18 cellular contexts compared by ENCODE assay signal in genomic region chr1:64961923-64962322, GRCh38. TPM values are rescaled to one million over a fixed set of nuclear protein-coding genes. Genes with fewer than 3 reads are reported as not detected.
A peak's percentile ranks its signal among the peaks of the same experiment; 100 is the strongest.
DNase-seq lines count a peak whose midpoint lies in the region; ATAC-seq, FAIRE-seq and TF ChIP-seq lines count a peak whose summit lies in the region.
"Had no signal": no experiment of that assay in that cellular context is flagged by ENCODE, and none has a peak within 500 bp of the region (broad histone marks: within the 10 kb centered on the region; RNA-seq: fewer than 3 reads in every experiment).

No MANE protein-coding gene starts in this region.

- no peak overlapping the region for H2AFZ ChIP-seq in keratinocyte (ENCODE audit: control insufficient read depth, low read length)

- H3K9me3 Mint-ChIP-seq in stimulated activated naive CD8-positive, alpha-beta T cell treated with anti-CD3 and anti-CD28 coated beads, Interleukin-15, Interleukin-2, amounts not matched to agents 100 ng/mL and 50 ng/mL, for 24 hours: no peaks in the 10 kb centered on the region
- H3K9me3 Mint-ChIP-seq in activated CD8-positive, alpha-beta T cell treated with anti-CD3 and anti-CD28 coated beads for 36 hours: no peaks in the 10 kb centered on the region
- no peaks in the 10 kb centered on the region for H3K9me3 Mint-ChIP-seq in nephron progenitor cell

- dilution Hi-C loops in keratinocyte (cut with MboI; ENCODE audit: extremely low pct_ligation_motif_present, low sequenced_read_pairs): no loop called here

- H3K36me3 Mint-ChIP-seq in stimulated activated naive CD8-positive, alpha-beta T cell treated with anti-CD3 and anti-CD28 coated beads, Interleukin-15, Interleukin-2, amounts not matched to agents 100 ng/mL and 50 ng/mL, for 24 hours (ENCODE audit: low read depth): peaks cover 5% of the 10 kb centered on the region
- peaks cover 10% of the 10 kb centered on the region for H3K36me3 Mint-ChIP-seq in activated CD8-positive, alpha-beta T cell treated with anti-CD3 and anti-CD28 coated beads for 36 hours (ENCODE audit: low read depth)
- H3K36me3 Mint-ChIP-seq in nephron progenitor cell (ENCODE audit: low read depth): no peaks in the 10 kb centered on the region

- intact Hi-C loops in activated CD8-positive, alpha-beta T cell treated with anti-CD3 and anti-CD28 coated beads for 36 hours (cut with micrococcal nuclease): loop anchor here (5.0 kb wide), 1 partner anchor 85 kb away; no protein-coding TSS in a partner anchor

- peaks cover 24% of the 10 kb centered on the region for H3K4me1 ChIP-seq in keratinocyte (ENCODE audit: control insufficient read depth, extremely low read depth, insufficient read depth, low read length)

- peaks cover 3% of the 10 kb centered on the region for H3K4me1 Mint-ChIP-seq in stimulated activated naive CD8-positive, alpha-beta T cell treated with anti-CD3 and anti-CD28 coated beads, Interleukin-15, Interleukin-2, amounts not matched to agents 100 ng/mL and 50 ng/mL, for 24 hours (ENCODE audit: low read depth)
- H3K4me1 Mint-ChIP-seq in activated CD8-positive, alpha-beta T cell treated with anti-CD3 and anti-CD28 coated beads for 36 hours (ENCODE audit: low read depth): peaks cover 66% of the 10 kb centered on the region
- peaks cover 29% of the 10 kb centered on the region for H3K4me1 Mint-ChIP-seq in nephron progenitor cell

- peaks cover 65% of the 10 kb centered on the region for H3K79me2 ChIP-seq in keratinocyte (ENCODE audit: control insufficient read depth, insufficient read depth, low read length)

- peak overlapping the region; percentile 71 for H3K4me3 Mint-ChIP-seq in stimulated activated naive CD8-positive, alpha-beta T cell treated with anti-CD3 and anti-CD28 coated beads, Interleukin-15, Interleukin-2, amounts not matched to agents 100 ng/mL and 50 ng/mL, for 24 hours
- H3K4me3 Mint-ChIP-seq in activated CD8-positive, alpha-beta T cell treated with anti-CD3 and anti-CD28 coated beads for 36 hours: peak overlapping the region; percentile 43
- no peak overlapping the region for H3K4me3 Mint-ChIP-seq in nephron progenitor cell

- no peaks in the 10 kb centered on the region for H3K9me1 ChIP-seq in keratinocyte (ENCODE audit: control insufficient read depth, extremely low read depth, insufficient read depth, low read length)

- no peaks in the 10 kb centered on the region for H3K9me3 ChIP-seq in keratinocyte (ENCODE audit: control insufficient read depth, low read depth, low read length)
- H3K9me3 ChIP-seq: upper lobe of left lung had no signal

- CTCF ChIA-PET in activated CD8-positive, alpha-beta T cell treated with anti-CD3 and anti-CD28 coated beads for 36 hours (lab: Charles Lee): interaction anchor here (0.6 to 1.8 kb wide), 7 partner anchors 39 to 113 kb away, joined by 3 to 7 read pairs (median 4); no protein-coding TSS in a partner anchor
- CTCF ChIA-PET in RWPE1 (lab: Yijun Ruan, JAX): interaction anchor here (0.6 kb wide), 1 partner anchor 57 kb away, joined by 3 read pairs; no protein-coding TSS in a partner anchor

- DNase-seq in stimulated activated naive CD8-positive, alpha-beta T cell treated with anti-CD3 and anti-CD28 coated beads, Interleukin-15, Interleukin-2, amounts not matched to agents 100 U/mL and 50 U/mL, for 24 hours: no peak
- no peak for DNase-seq in activated CD8-positive, alpha-beta T cell treated with anti-CD3 and anti-CD28 coated beads for 36 hours
- no peak for DNase-seq in keratinocyte (ENCODE audit: low read depth, low spot score)
- DNase-seq in NCI-H2171 (lab: John Stamatoyannopoulos, UW): no peak
- DNase-seq in GM03348 (ENCODE audit: low spot score): no peak
- DNase-seq in nephron progenitor cell: no peak
- DNase-seq in RWPE1 (ENCODE audit: low spot score): no peak
- DNase-seq: AML-193, cerebellar nuclear complex, DMS79, H7, MV-4-11, NCI-H2081, NCI-H748 treated with DMSO at 0.1 percent for 48 hours, right cardiac atrium, upper lobe of left lung had no signal

- POLR2A ChIA-PET in activated CD8-positive, alpha-beta T cell treated with anti-CD3 and anti-CD28 coated beads for 36 hours (lab: Charles Lee): interaction anchor here (0.7 to 3.3 kb wide), 11 partner anchors 12 to 104 kb away, joined by 3 to 14 read pairs (median 4); no protein-coding TSS in a partner anchor
- POLR2A ChIA-PET in RWPE1 (lab: Yijun Ruan, JAX; ENCODE audit: low non-redundant PET): no interaction called here

- ATAC-seq in stimulated activated naive CD8-positive, alpha-beta T cell treated with anti-CD3 and anti-CD28 coated beads, Interleukin-15, Interleukin-2, amounts not matched to agents 100 U/mL and 50 U/mL, for 24 hours: no peak
- no peak for ATAC-seq in activated CD8-positive, alpha-beta T cell treated with anti-CD3 and anti-CD28 coated beads for 36 hours
- ATAC-seq: right cardiac atrium had no signal

- H3K27ac ChIP-seq in keratinocyte (ENCODE audit: control insufficient read depth, insufficient read depth, low read length) (no peak overlapping the region), RWPE1 (no peak overlapping the region)

- peak overlapping the region; percentile 3 for H3K4me2 ChIP-seq in keratinocyte (ENCODE audit: control insufficient read depth, extremely low read depth, insufficient read depth, low read depth, low read length)

- no peak for FAIRE-seq in keratinocyte (lab: Jason Lieb, UNC)

- no peaks in the 10 kb centered on the region for H4K20me1 ChIP-seq in keratinocyte (ENCODE audit: control insufficient read depth, extremely low read depth, insufficient read depth, low read length)

- H3K36me3 ChIP-seq in keratinocyte (ENCODE audit: control insufficient read depth in 2 of 2, extremely low read depth in 1 of 2, insufficient read depth in 2 of 2, low read length in 2 of 2): no peaks in the 10 kb centered on the region
- H3K36me3 ChIP-seq: upper lobe of left lung had no signal

- no peaks in the 10 kb centered on the region for H3K27me3 ChIP-seq in keratinocyte (ENCODE audit: control insufficient read depth, extremely low read depth, insufficient read depth, low read length)
- H3K27me3 ChIP-seq: upper lobe of left lung had no signal

- no peak overlapping the region for H3K9ac ChIP-seq in keratinocyte (ENCODE audit: control insufficient read depth, extremely low read depth, insufficient read depth, low read length)

- H3K27me3 Mint-ChIP-seq in stimulated activated naive CD8-positive, alpha-beta T cell treated with anti-CD3 and anti-CD28 coated beads, Interleukin-15, Interleukin-2, amounts not matched to agents 100 ng/mL and 50 ng/mL, for 24 hours: no peaks in the 10 kb centered on the region
- H3K27me3 Mint-ChIP-seq in activated CD8-positive, alpha-beta T cell treated with anti-CD3 and anti-CD28 coated beads for 36 hours: no peaks in the 10 kb centered on the region
- H3K27me3 Mint-ChIP-seq in nephron progenitor cell (ENCODE audit: low read depth, poor library complexity): peaks cover 20% of the 10 kb centered on the region

- H3K27ac Mint-ChIP-seq in stimulated activated naive CD8-positive, alpha-beta T cell treated with anti-CD3 and anti-CD28 coated beads, Interleukin-15, Interleukin-2, amounts not matched to agents 100 ng/mL and 50 ng/mL, for 24 hours: peak overlapping the region; percentile 89
- peak overlapping the region; percentile 94 for H3K27ac Mint-ChIP-seq in activated CD8-positive, alpha-beta T cell treated with anti-CD3 and anti-CD28 coated beads for 36 hours
- H3K27ac Mint-ChIP-seq in nephron progenitor cell: no peak overlapping the region

- no peak for TF ChIP-seq CTCF in activated CD8-positive, alpha-beta T cell treated with anti-CD3 and anti-CD28 coated beads for 36 hours (IDR thresholded peaks at IDR 0.05)
- no peak for TF ChIP-seq CTCF in keratinocyte (optimal IDR thresholded peaks at IDR 0.05 in 1 of 3, IDR thresholded peaks at IDR 0.05 in 1 of 3, conservative IDR thresholded peaks at IDR 0.05 in 1 of 3; ENCODE audit: extremely low read depth in 1 of 3, insufficient read depth in 2 of 3, low read length in 3 of 3)
- TF ChIP-seq CTCF in nephron progenitor cell (IDR thresholded peaks at IDR 0.05): no peak
- no peak for TF ChIP-seq CTCF in RWPE1 (conservative IDR thresholded peaks at IDR 0.05; ENCODE audit: low read depth)

- no peak overlapping the region for H3K4me3 ChIP-seq in keratinocyte (ENCODE audit: control insufficient read depth in 2 of 3, extremely low read depth in 1 of 3, insufficient read depth in 2 of 3, low read depth in 1 of 3, low read length in 3 of 3)
- H3K4me3 ChIP-seq: lung, upper lobe of left lung had no signal

RNA-seq across cellular contexts. Expression of gene JAK1, which starts 4.4 kb away (rescaled TPM):
- 100 to 1,000 TPM in 1 of 2 experiments, 10 to 100 TPM in 1; 96.3 to 108 TPM for total RNA-seq in activated CD8-positive, alpha-beta T cell treated with anti-CD3 and anti-CD28 coated beads for 36 hours
- 46.5 to 56.3 TPM (median 50.9 TPM) in 3 replicates for polyA plus RNA-seq in keratinocyte
- polyA plus RNA-seq in keratinocyte (2011; ENCODE audit: low read depth): 67.9 TPM
- polyA plus RNA-seq in keratinocyte (2011; cell fraction: cytosol; rRNA removed): 48.3 and 75.7 TPM in 2 replicates
- 85.0 and 98.9 TPM in 2 replicates for polyA plus RNA-seq in keratinocyte (2011; cell fraction: nucleus; rRNA removed)
- polyA plus RNA-seq in keratinocyte (2012; ENCODE audit: low replicate concordance): 35.1 and 48.7 TPM in 2 replicates
- polyA minus RNA-seq in keratinocyte: 50.8 to 79.5 TPM (median 74.4 TPM) in 3 replicates
- polyA minus RNA-seq in keratinocyte (2011; cell fraction: cytosol; rRNA and poly(A)+ RNA removed): 48.9 TPM
- polyA minus RNA-seq in keratinocyte (2011; cell fraction: nucleus; rRNA and poly(A)+ RNA removed): 52.1 and 101 TPM in 2 replicates
